8 cellular contexts compared by ENCODE assay signal in the genomic region with DNA sequence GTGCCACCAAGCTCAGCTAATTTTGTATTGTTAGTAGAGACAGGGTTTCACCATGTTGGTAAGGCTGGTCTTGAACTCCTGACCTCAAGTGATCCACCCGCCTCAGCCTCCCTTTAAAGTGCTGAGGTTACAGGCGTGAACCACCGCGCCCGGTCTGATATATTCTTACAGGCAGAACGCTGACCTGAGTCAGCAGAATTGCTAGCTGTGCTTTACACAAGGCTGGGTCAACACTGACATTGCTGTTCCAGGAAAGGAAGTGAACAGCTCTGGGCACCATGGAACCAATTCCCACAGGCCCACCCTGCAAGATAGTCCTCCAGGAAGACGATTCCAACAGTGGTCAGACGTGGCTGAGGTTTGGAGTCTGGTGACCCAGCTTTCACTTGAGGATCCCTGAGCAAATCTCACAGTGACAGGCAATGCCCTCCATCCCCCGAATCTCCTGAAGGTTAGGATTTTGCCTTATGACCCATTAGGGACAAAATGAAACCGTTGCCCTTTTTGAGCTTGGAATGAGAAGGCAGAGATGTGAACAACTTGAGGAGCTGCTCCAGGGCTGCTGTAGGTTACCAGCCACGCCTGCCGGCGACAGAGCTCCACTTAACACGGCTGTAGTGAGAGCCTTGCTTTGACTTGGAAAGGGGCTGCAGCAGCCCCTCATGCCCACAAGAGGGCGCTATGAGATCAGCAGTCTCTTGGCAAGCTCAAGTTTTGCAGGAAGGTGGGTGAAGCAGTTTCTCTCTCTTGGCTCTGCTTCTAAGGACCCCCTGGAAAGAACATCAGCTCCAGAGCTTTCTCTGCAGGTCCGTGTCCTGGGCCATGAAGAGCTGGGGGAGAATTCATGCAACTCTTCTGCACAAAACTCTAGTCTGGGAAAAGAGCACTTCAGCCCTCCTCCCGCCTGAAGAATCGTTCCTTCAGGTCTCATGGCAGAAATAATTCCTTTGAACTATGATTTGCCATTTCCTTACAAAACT.
DNase-seq lines count a peak whose midpoint lies in the region; ATAC-seq, FAIRE-seq and TF ChIP-seq lines count a peak whose summit lies in the region.

No MANE protein-coding gene starts in this region.

- H3K9ac ChIP-seq in HepG2 (ENCODE audit: insufficient read depth, low read depth, low read length), result no peak overlapping the region

- H3K27me3 ChIP-seq in HepG2 (ENCODE audit: control insufficient read depth in 1 of 2, insufficient read depth in 2 of 2, low read length in 2 of 2), result no peaks in the 10 kb centered on the region

- in situ Hi-C loops in HepG2 (cut with HindIII; ENCODE audit: extremely low pct_ligation_motif_present, low pct_unique_long_range_greater_than_20kb), result loop anchor here (10.0 kb wide), 1 partner anchor 245 kb away; no protein-coding TSS in a partner anchor

- H3K4me3 ChIP-seq in coronary artery (peak overlapping the region; percentile 46), HepG2 (replicated peaks in 1 of 3; ENCODE audit: insufficient read depth in 1 of 3, low read depth in 2 of 3, low read length in 3 of 3) (no peak overlapping the region)

- TF ChIP-seq POLR2A in HepG2 (IDR thresholded peaks at IDR 0.05; ENCODE audit: insufficient read depth in 1 of 2, low read depth in 2 of 2, low read length in 2 of 2), result no peak

- BruUV-seq in HepG2 (replicated peaks; lab: Mats Ljungman, UMichigan), result no TSS peak

- no peaks in the 10 kb centered on the region for H3K4me1 ChIP-seq in HepG2 (ENCODE audit: insufficient read depth, low read length)

- H4K20me1 ChIP-seq in HepG2 (ENCODE audit: insufficient read depth, low read length), result no peaks in the 10 kb centered on the region

- no peak overlapping the region for H2AFZ ChIP-seq in HepG2 (ENCODE audit: low read length)

- H3K36me3 ChIP-seq in HepG2 (replicated peaks in 1 of 2; ENCODE audit: control insufficient read depth in 1 of 2, insufficient read depth in 2 of 2, low read length in 2 of 2), result peaks cover 25 to 46% of the 10 kb centered on the region in 2 experiments

- TF ChIP-seq CTCF in coronary artery (IDR thresholded peaks at IDR 0.05) (peak; percentile 93), HepG2 (CRISPR knock-in tag; IDR thresholded peaks at IDR 0.05) (peak; percentile 92)

- no peaks in the 10 kb centered on the region for H3K79me2 ChIP-seq in HepG2 (ENCODE audit: insufficient read depth, low read length)

- H3K9me3 ChIP-seq in HepG2 (ENCODE audit: low read length), result no peaks in the 10 kb centered on the region

- intact Hi-C loops in HepG2 (cut with micrococcal nuclease; ENCODE audit: unreplicated experiment), result loop anchor here (2.0 to 5.0 kb wide), 3 partner anchors 107 to 247 kb away; no protein-coding TSS in a partner anchor

- no peak overlapping the region for H3K4me2 ChIP-seq in HepG2 (ENCODE audit: low read depth, low read length)

- 73% methylated on average over 17 of the region's 18 CpGs for WGBS in HepG2 (ENCODE audit: low lambda C conversion rate)

- ATAC-seq in HG03342 (IDR thresholded peaks at IDR 0.05; ENCODE audit: unreplicated experiment), result peak; percentile 73
- ATAC-seq in HepG2, result peak; percentile 80
- ATAC-seq in GM21576 (IDR thresholded peaks at IDR 0.05; ENCODE audit: unreplicated experiment), result no peak

- peak; percentile 80 for FAIRE-seq in HepG2 (lab: Jason Lieb, UNC)

- peak overlapping the region in 1 of 2 donors; percentile 97 for H3K27ac ChIP-seq in coronary artery
- no peak overlapping the region for H3K27ac ChIP-seq in HepG2 (ENCODE audit: extremely low read length, insufficient read depth, low read length)

- peak; percentile 80 for TF ChIP-seq RAD21 in HepG2 (CRISPR knock-in tag; IDR thresholded peaks at IDR 0.05)

- CTCF ChIA-PET in HepG2 (lab: Yijun Ruan, JAX; ENCODE audit: low intra/inter-chr PET ratio, low total read pairs), result interaction anchor here (1.5 to 1.9 kb wide), 2 partner anchors 108 to 247 kb away, joined by 4 to 8 read pairs; no protein-coding TSS in a partner anchor

- TF ChIP-seq EP300 in HepG2 (IDR thresholded peaks at IDR 0.05; ENCODE audit: low read depth in 2 of 2, low read length in 2 of 2) (no peak), HepG2 (CRISPR knock-in tag; IDR thresholded peaks at IDR 0.05; ENCODE audit: borderline replicate concordance) (no peak)

- peak; percentile 21 for DNase-seq in GM04503 (ENCODE audit: low read depth)
- DNase-seq in NCI-H510A (lab: John Stamatoyannopoulos, UW), result peak; percentile 9
- DNase-seq in activated CD4-positive, alpha-beta T cell treated with anti-CD3 and anti-CD28 coated beads for 4 hours, result peak; percentile 30 to 44
- no peak for DNase-seq in coronary artery (ENCODE audit: low spot score)
- DNase-seq in HepG2 (ENCODE audit: low spot score), result peak; percentile 72
- peak; percentile 71 to 75 for DNase-seq in stimulated activated CD4-positive, alpha-beta T cell treated with anti-CD3 and anti-CD28 coated beads, Interleukin-2, amount 100 ng/mL, for 48 hours

- POLR2A ChIA-PET in HepG2 (lab: Yijun Ruan, JAX), result interaction anchor here (0.8 to 1.1 kb wide), 2 partner anchors 108 to 162 kb away, joined by 3 to 4 read pairs; no protein-coding TSS in a partner anchor

TF ChIP-seq in HepG2, 621 proteins besides CTCF, POLR2A, EP300 and RAD21 (continues in another document):
- TF ChIP-seq, protein P1, sequence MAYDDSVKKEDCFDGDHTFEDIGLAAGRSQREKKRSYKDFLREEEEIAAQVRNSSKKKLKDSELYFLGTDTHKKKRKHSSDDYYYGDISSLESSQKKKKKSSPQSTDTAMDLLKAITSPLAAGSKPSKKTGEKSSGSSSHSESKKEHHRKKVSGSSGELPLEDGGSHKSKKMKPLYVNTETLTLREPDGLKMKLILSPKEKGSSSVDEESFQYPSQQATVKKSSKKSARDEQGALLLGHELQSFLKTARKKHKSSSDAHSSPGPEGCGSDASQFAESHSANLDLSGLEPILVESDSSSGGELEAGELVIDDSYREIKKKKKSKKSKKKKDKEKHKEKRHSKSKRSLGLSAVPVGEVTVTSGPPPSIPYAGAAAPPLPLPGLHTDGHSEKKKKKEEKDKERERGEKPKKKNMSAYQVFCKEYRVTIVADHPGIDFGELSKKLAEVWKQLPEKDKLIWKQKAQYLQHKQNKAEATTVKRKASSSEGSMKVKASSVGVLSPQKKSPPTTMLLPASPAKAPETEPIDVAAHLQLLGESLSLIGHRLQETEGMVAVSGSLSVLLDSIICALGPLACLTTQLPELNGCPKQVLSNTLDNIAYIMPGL (CRISPR knock-in tag; IDR thresholded peaks at IDR 0.05; ENCODE audit: borderline replicate concordance in 1 of 2, low read depth in 1 of 2), result peak in 1 of 2 experiments; percentile 35; a peak in 1 of 4 replicates
- peak; percentile 41; the same call in 1 of the 2 replicates for TF ChIP-seq SMAD1 (CRISPR knock-in tag; IDR thresholded peaks at IDR 0.05; ENCODE audit: borderline replicate concordance, low read depth)
- TF ChIP-seq ZNF33B (CRISPR knock-in tag; IDR thresholded peaks at IDR 0.05), result 0 out of 2 replicates have a peak, but pooled peaks have one; percentile 57
- TF ChIP-seq SAP130 (CRISPR knock-in tag; IDR thresholded peaks at IDR 0.05; ENCODE audit: low read depth), result 0 out of 2 replicates have a peak, but pooled peaks have one; percentile 18
- 0 out of 2 replicates have a peak, but pooled peaks have one; percentile 20 for TF ChIP-seq CBFB (CRISPR knock-in tag; IDR thresholded peaks at IDR 0.05)
- TF ChIP-seq KDM4B (CRISPR knock-in tag; IDR thresholded peaks at IDR 0.05), result 0 out of 2 replicates have a peak, but pooled peaks have one; percentile 50
- TF ChIP-seq, protein P2, sequence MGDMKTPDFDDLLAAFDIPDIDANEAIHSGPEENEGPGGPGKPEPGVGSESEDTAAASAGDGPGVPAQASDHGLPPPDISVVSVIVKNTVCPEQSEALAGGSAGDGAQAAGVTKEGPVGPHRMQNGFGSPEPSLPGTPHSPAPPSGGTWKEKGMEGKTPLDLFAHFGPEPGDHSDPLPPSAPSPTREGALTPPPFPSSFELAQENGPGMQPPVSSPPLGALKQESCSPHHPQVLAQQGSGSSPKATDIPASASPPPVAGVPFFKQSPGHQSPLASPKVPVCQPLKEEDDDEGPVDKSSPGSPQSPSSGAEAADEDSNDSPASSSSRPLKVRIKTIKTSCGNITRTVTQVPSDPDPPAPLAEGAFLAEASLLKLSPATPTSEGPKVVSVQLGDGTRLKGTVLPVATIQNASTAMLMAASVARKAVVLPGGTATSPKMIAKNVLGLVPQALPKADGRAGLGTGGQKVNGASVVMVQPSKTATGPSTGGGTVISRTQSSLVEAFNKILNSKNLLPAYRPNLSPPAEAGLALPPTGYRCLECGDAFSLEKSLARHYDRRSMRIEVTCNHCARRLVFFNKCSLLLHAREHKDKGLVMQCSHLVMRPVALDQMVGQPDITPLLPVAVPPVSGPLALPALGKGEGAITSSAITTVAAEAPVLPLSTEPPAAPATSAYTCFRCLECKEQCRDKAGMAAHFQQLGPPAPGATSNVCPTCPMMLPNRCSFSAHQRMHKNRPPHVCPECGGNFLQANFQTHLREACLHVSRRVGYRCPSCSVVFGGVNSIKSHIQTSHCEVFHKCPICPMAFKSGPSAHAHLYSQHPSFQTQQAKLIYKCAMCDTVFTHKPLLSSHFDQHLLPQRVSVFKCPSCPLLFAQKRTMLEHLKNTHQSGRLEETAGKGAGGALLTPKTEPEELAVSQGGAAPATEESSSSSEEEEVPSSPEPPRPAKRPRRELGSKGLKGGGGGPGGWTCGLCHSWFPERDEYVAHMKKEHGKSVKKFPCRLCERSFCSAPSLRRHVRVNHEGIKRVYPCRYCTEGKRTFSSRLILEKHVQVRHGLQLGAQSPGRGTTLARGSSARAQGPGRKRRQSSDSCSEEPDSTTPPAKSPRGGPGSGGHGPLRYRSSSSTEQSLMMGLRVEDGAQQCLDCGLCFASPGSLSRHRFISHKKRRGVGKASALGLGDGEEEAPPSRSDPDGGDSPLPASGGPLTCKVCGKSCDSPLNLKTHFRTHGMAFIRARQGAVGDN (CRISPR knock-in tag; IDR thresholded peaks at IDR 0.05), result 0 out of 2 replicates have a peak, but pooled peaks have one; percentile 22
- TF ChIP-seq JUNB (CRISPR knock-in tag; IDR thresholded peaks at IDR 0.05; ENCODE audit: borderline replicate concordance), result no peak
- TF ChIP-seq, protein P3, sequence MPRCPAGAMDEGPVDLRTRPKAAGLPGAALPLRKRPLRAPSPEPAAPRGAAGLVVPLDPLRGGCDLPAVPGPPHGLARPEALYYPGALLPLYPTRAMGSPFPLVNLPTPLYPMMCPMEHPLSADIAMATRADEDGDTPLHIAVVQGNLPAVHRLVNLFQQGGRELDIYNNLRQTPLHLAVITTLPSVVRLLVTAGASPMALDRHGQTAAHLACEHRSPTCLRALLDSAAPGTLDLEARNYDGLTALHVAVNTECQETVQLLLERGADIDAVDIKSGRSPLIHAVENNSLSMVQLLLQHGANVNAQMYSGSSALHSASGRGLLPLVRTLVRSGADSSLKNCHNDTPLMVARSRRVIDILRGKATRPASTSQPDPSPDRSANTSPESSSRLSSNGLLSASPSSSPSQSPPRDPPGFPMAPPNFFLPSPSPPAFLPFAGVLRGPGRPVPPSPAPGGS (CRISPR knock-in tag; IDR thresholded peaks at IDR 0.05), result 0 out of 2 replicates have a peak, but pooled peaks have one; percentile 36
- TF ChIP-seq ZNF101 (CRISPR knock-in tag; IDR thresholded peaks at IDR 0.05; ENCODE audit: borderline replicate concordance, low read depth), result no peak
